Comparison of ENCODE assay signal across 12 cellular contexts in the genomic region with DNA sequence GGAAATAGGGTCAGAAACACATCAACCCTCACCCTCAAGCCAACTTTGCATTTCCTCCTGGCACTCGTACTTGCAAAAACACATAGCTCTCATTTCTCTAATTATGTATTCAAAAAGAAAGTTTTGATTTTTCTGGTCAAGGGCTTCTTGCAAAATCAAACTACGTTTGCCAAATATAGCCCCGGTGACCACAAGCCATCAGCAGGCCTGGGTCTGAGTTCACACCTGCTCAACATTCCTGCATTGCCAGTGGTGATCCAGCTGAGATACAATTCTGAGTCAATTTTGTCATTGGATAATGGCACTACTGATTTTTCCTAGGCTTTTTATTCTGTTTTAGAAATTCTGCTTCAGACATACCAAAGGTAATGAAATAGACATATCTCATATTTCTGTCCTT. TPM values are rescaled to one million over a fixed set of nuclear protein-coding genes. Genes with fewer than 3 reads are reported as not detected.
"Had no signal": no experiment of that assay in that cellular context is flagged by ENCODE, and none has a peak within 500 bp of the region (broad histone marks: within the 10 kb centered on the region; RNA-seq: fewer than 3 reads in every experiment).

No MANE protein-coding gene starts in this region.

- H3K27ac ChIP-seq: ovary, SJSA1 had no signal

- H3K4me1 ChIP-seq: SJSA1 had no signal

- H3K4me3 ChIP-seq: ovary, SJSA1, stomach, tibial artery had no signal

- H3K27me3 Mint-ChIP-seq: activated B cell treated with CpG ODN at 0.5 μM for 24 hours had no signal

- ATAC-seq: T-cell had no signal

- H3K4me1 Mint-ChIP-seq: activated CD4-positive, alpha-beta T cell treated with anti-CD3 and anti-CD28 coated beads, Interleukin-2, amount 10 ng/mL, durations not matched to agents 24 days and 14 days; T-cell had no signal

- H3K27me3 ChIP-seq: ovary, SJSA1, stomach, tibial artery had no signal

- H3K36me3 ChIP-seq: ovary, SJSA1, stomach, tibial artery had no signal

- H3K4me3 Mint-ChIP-seq: activated B cell treated with CpG ODN at 0.5 μM for 24 hours; activated CD4-positive, alpha-beta T cell treated with anti-CD3 and anti-CD28 coated beads, Interleukin-2, amount 10 ng/mL, durations not matched to agents 24 days and 14 days; activated naive CD4-positive, alpha-beta T cell treated with anti-CD3 and anti-CD28 coated beads for 36 hours; T-cell had no signal

- DNase-seq: activated B cell treated with CpG ODN at 0.5 μM for 24 hours; activated CD4-positive, alpha-beta T cell treated with anti-CD3 and anti-CD28 coated beads, Interleukin-2, amount 10 ng/mL, durations not matched to agents 24 days and 14 days; activated naive CD4-positive, alpha-beta T cell treated with anti-CD3 and anti-CD28 coated beads for 36 hours; dermis blood vessel endothelial cell; stimulated activated CD4-positive, alpha-beta T cell treated with anti-CD3 and anti-CD28 coated beads, Interleukin-15, amount 100 ng/mL, for 24 hours; stimulated activated CD4-positive, alpha-beta T cell treated with anti-CD3 and anti-CD28 coated beads, Interleukin-4, amount 100 ng/mL, for 24 hours; T-cell had no signal

- H3K36me3 Mint-ChIP-seq: T-cell had no signal

- H3K9me3 Mint-ChIP-seq: activated B cell treated with CpG ODN at 0.5 μM for 24 hours; activated CD4-positive, alpha-beta T cell treated with anti-CD3 and anti-CD28 coated beads, Interleukin-2, amount 10 ng/mL, durations not matched to agents 24 days and 14 days; activated naive CD4-positive, alpha-beta T cell treated with anti-CD3 and anti-CD28 coated beads for 36 hours; T-cell had no signal

- H3K27ac Mint-ChIP-seq: activated B cell treated with CpG ODN at 0.5 μM for 24 hours; activated CD4-positive, alpha-beta T cell treated with anti-CD3 and anti-CD28 coated beads, Interleukin-2, amount 10 ng/mL, durations not matched to agents 24 days and 14 days; activated naive CD4-positive, alpha-beta T cell treated with anti-CD3 and anti-CD28 coated beads for 36 hours; T-cell had no signal

RNA-seq across cellular contexts. Expression of gene BHLHE41, which starts 10.7 kb away (rescaled TPM):
- polyA plus RNA-seq: neural cell had no signal
